Comparison of ENCODE assay signal across 16 cellular contexts in the genomic region with DNA sequence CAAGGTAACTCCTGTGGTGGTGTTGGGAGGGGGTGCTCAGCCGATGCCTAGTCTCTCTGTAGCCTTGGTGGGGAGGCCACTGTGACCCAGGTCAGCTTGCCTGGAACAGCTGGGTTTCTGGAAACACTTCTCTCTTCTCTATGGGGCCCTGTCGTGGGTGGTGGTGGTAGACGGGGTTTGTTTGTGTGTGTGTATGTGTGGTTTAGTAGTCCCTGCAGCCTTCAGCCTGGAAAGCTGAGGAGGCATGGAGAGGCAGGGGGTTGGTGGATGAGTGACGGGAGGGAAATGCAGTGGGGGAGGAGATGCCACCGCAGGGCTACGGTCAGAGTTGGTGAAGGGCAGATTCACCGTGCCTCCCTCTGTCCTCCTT. TPM values are rescaled to one million over a fixed set of nuclear protein-coding genes. Genes with fewer than 3 reads are reported as not detected.
A peak's percentile ranks its signal among the peaks of the same experiment; 100 is the strongest.
DNase-seq lines count a peak whose midpoint lies in the region; ATAC-seq and TF ChIP-seq lines count a peak whose summit lies in the region.
"Had no signal": no experiment of that assay in that cellular context is flagged by ENCODE, and none has a peak within 500 bp of the region (broad histone marks: within the 10 kb centered on the region; RNA-seq: fewer than 3 reads in every experiment).

No MANE protein-coding gene starts in this region.

- TF ChIP-seq POLR2A in vagina (IDR thresholded peaks at IDR 0.05), result no peak

- no peaks in the 10 kb centered on the region for H3K36me3 Mint-ChIP-seq in activated T-cell treated with anti-CD3 and anti-CD28 coated beads, Interleukin-2, amount 50 U/mL, for 24 hours (ENCODE audit: low read depth)

- H3K9me3 ChIP-seq in left ventricle myocardium inferior (replicated peaks) (no peaks in the 10 kb centered on the region), lower lobe of right lung (no peaks in the 10 kb centered on the region), vagina (no peaks in the 10 kb centered on the region)
- H3K9me3 ChIP-seq: BLaER1 had no signal

- peaks cover 7% of the 10 kb centered on the region for H3K4me1 Mint-ChIP-seq in activated T-cell treated with anti-CD3 and anti-CD28 coated beads, Interleukin-2, amount 50 U/mL, for 24 hours (ENCODE audit: low read depth)

- no peak overlapping the region for H3K4me3 Mint-ChIP-seq in activated T-cell treated with anti-CD3 and anti-CD28 coated beads, Interleukin-2, amount 50 U/mL, for 24 hours
- H3K4me3 Mint-ChIP-seq: CD4-positive, alpha-beta T cell; GM23338 had no signal

- TF ChIP-seq CTCF in left ventricle myocardium inferior (IDR thresholded peaks at IDR 0.05; ENCODE audit: borderline replicate concordance) (no peak), lower lobe of right lung (IDR thresholded peaks at IDR 0.05) (no peak), vagina (IDR thresholded peaks at IDR 0.05) (no peak)

- H3K9me3 Mint-ChIP-seq in activated T-cell treated with anti-CD3 and anti-CD28 coated beads, Interleukin-2, amount 50 U/mL, for 24 hours, result no peaks in the 10 kb centered on the region
- H3K9me3 Mint-ChIP-seq: CD4-positive, alpha-beta T cell; GM23338 had no signal

- H3K36me3 ChIP-seq in left ventricle myocardium inferior (no peaks in the 10 kb centered on the region), lower lobe of right lung (no peaks in the 10 kb centered on the region), vagina (no peaks in the 10 kb centered on the region)
- H3K36me3 ChIP-seq: BLaER1 had no signal

- H3K4me1 ChIP-seq in left ventricle myocardium inferior, result peaks cover 3% of the 10 kb centered on the region
- peaks cover 20% of the 10 kb centered on the region for H3K4me1 ChIP-seq in lower lobe of right lung
- peaks cover 26% of the 10 kb centered on the region for H3K4me1 ChIP-seq in vagina
- H3K4me1 ChIP-seq: BLaER1 had no signal

- intact Hi-C loops in left ventricle myocardium inferior (cut with micrococcal nuclease), result loop anchor here (10.0 kb wide), 1 partner anchor 96 kb away; no protein-coding TSS in a partner anchor
- intact Hi-C loops in Right ventricle myocardium inferior (cut with DNase I), result no loop called here
- intact Hi-C loops in lower lobe of right lung (cut with DNase I), result no loop called here
- intact Hi-C loops in posterior vena cava (cut with DNase I), result loop anchor here in 1 of 2 donors (1.0 kb wide), 1 partner anchor 37 kb away; no protein-coding TSS in a partner anchor
- intact Hi-C loops in vagina (cut with DNase I), result loop anchor here (10.0 kb wide), 1 partner anchor 46 kb away; no protein-coding TSS in a partner anchor

- DNase-seq in left ventricle myocardium inferior (peak; percentile 10), Right ventricle myocardium inferior (ENCODE audit: missing footprints) (no peak), lower lobe of right lung (peak; percentile 16), posterior vena cava (ENCODE audit: low spot score) (peak; percentile 35), vagina (ENCODE audit: extremely low spot score in 2 of 2) (no peak), NCI-H187 (lab: John Stamatoyannopoulos, UW) (no peak)
- DNase-seq in activated T-cell treated with anti-CD3 and anti-CD28 coated beads, Interleukin-2, amount 50 U/mL, for 24 hours, result no peak
- no peak for DNase-seq in activated effector memory CD4-positive, alpha-beta T cell treated with Interleukin-2 at 50 U/mL for 16 hours
- DNase-seq: 8988T; AML-193; CD4-positive, alpha-beta T cell; DMS79 treated with DMSO at 0.1 percent for 48 hours; EL had no signal

- ATAC-seq in Right ventricle myocardium inferior, result no peak
- no peak for ATAC-seq in lower lobe of right lung
- ATAC-seq: GM23338 had no signal

- H3K27ac ChIP-seq in left ventricle myocardium inferior (replicated peaks), result no peak overlapping the region
- H3K27ac ChIP-seq in lower lobe of right lung, result peak overlapping the region; percentile 67
- peak overlapping the region; percentile 32 for H3K27ac ChIP-seq in vagina
- H3K27ac ChIP-seq: BLaER1, HL-60 had no signal

- H3K27me3 ChIP-seq in left ventricle myocardium inferior (ENCODE audit: low read depth) (no peaks in the 10 kb centered on the region), lower lobe of right lung (ENCODE audit: low read depth) (no peaks in the 10 kb centered on the region), vagina (no peaks in the 10 kb centered on the region)
- H3K27me3 ChIP-seq: BLaER1 had no signal

- no peak overlapping the region for H3K27ac Mint-ChIP-seq in activated T-cell treated with anti-CD3 and anti-CD28 coated beads, Interleukin-2, amount 50 U/mL, for 24 hours
- H3K27ac Mint-ChIP-seq: CD4-positive, alpha-beta T cell; GM23338 had no signal

- no peak overlapping the region for H3K4me3 ChIP-seq in left ventricle myocardium inferior
- H3K4me3 ChIP-seq in lower lobe of right lung, result no peak overlapping the region
- H3K4me3 ChIP-seq in vagina, result no peak overlapping the region
- H3K4me3 ChIP-seq: BLaER1, GM23338 had no signal

- peaks cover 2% of the 10 kb centered on the region for H3K27me3 Mint-ChIP-seq in activated T-cell treated with anti-CD3 and anti-CD28 coated beads, Interleukin-2, amount 50 U/mL, for 24 hours

RNA-seq across cellular contexts. Expression of a gene that starts 9.2 kb away (rescaled TPM):
- total RNA-seq in left ventricle myocardium inferior (359 TPM), Right ventricle myocardium inferior (242 TPM), lower lobe of right lung (196 TPM), posterior vena cava (10 to 100 TPM; 88.4 to 91.7 TPM), vagina (194 TPM)

Comparison
In these comparisons a context has a peak if more than half of its experiments do, and no peak if none do; other contexts are left out.
1. DNase-seq: peak in left ventricle myocardium inferior (single experiment), lower lobe of right lung (single experiment) and posterior vena cava (single experiment); none in Right ventricle myocardium inferior (single experiment), vagina (0 of 2), activated T-cell treated with anti-CD3 and anti-CD28 coated beads, Interleukin-2, amount 50 U/mL, for 24 hours (single experiment), activated effector memory CD4-positive, alpha-beta T cell treated with Interleukin-2 at 50 U/mL for 16 hours (single experiment) and NCI-H187 (0 of 2).
2. intact Hi-C loops: an anchor here in left ventricle myocardium inferior (10.0 kb wide) and vagina (10.0 kb wide); none called in Right ventricle myocardium inferior and lower lobe of right lung.